Comparison of ENCODE assay signal across 8 cellular contexts in genomic region chr17:38579934-38580333, GRCh38. TPM values are rescaled to one million over a fixed set of nuclear protein-coding genes. Genes with fewer than 3 reads are reported as not detected.
DNase-seq lines count a peak whose midpoint lies in the region; ATAC-seq and TF ChIP-seq lines count a peak whose summit lies in the region.

No MANE protein-coding gene starts in this region.

- H3K4me1 Mint-ChIP-seq in H9: peaks cover 29 to 52% of the 10 kb centered on the region in 2 experiments

- H3K56ac ChIP-seq in H9 (ENCODE audit: insufficient read length, low read depth, low read length): no peak overlapping the region

- no peaks in the 10 kb centered on the region for H3K9me3 Mint-ChIP-seq in H9

- no peak overlapping the region for H3K18ac ChIP-seq in H9 (ENCODE audit: insufficient read length, low read depth, low read length)

- H2BK5ac ChIP-seq in H9 (ENCODE audit: insufficient read length, low read length): no peak overlapping the region

- no peak overlapping the region for H3T11ph ChIP-seq in H9 (ENCODE audit: low read length)

- H3K9ac ChIP-seq in H9 (ENCODE audit: extremely low read depth, insufficient read length, low read length): no peak overlapping the region

- peaks cover 7% of the 10 kb centered on the region for H3K23me2 ChIP-seq in H9 (ENCODE audit: insufficient read length, low read depth, low read length, poor library complexity, severe bottlenecking)

- no peak overlapping the region for H2AK5ac ChIP-seq in H9 (ENCODE audit: insufficient read length, low read length)

- H3K23ac ChIP-seq in H9 (ENCODE audit: insufficient read length, low read depth, low read length): no peak overlapping the region

- DNase-seq in BE2C: peak; percentile 98
- peak; percentile 89 for DNase-seq in H9
- DNase-seq in NCI-H82 treated with DMSO at 0.1 percent for 48 hours (lab: John Stamatoyannopoulos, UW; ENCODE audit: unreplicated experiment): peak; percentile 73
- peak; percentile 62 to 79 (median 74) for DNase-seq in dorsolateral prefrontal cortex
- peak; percentile 61 for DNase-seq in renal cortical epithelial cell (ENCODE audit: low read depth)
- no peak for DNase-seq in GM10248 (ENCODE audit: extremely low spot score)
- DNase-seq in DMS114 treated with DMSO at 0.1 percent for 48 hours (lab: John Stamatoyannopoulos, UW; ENCODE audit: unreplicated experiment): no peak

- no peak overlapping the region for H2AFZ ChIP-seq in H9 (ENCODE audit: low read length)

- H4K8ac ChIP-seq in H9 (replicated peaks; ENCODE audit: insufficient read length, low read depth, low read length): no peak overlapping the region

- no peak overlapping the region for H3K4me3 ChIP-seq in BE2C (ENCODE audit: low read depth, low read length)
- H3K4me3 ChIP-seq in dorsolateral prefrontal cortex: no peak overlapping the region

- H2BK120ac ChIP-seq in H9 (ENCODE audit: low read depth, low read length, poor library complexity, severe bottlenecking): no peak overlapping the region

- peak; percentile 72 for TF ChIP-seq CTCF in BE2C (IDR thresholded peaks at IDR 0.05; ENCODE audit: low read depth, low read length)
- peak; percentile 60; the same call in 2 of the 3 replicates for TF ChIP-seq CTCF in H9 (conservative IDR thresholded peaks at IDR 0.05)
- TF ChIP-seq CTCF in dorsolateral prefrontal cortex (IDR thresholded peaks at IDR 0.05 in 54 of 56, conservative IDR thresholded peaks at IDR 0.05 in 2 of 56; ENCODE audit: low read depth in 1 of 56, partially characterized antibody in 56 of 56): peak in 52 of 56 donors; percentile 20 to 73 (median 53)
- TF ChIP-seq CTCF in GM10248 (IDR thresholded peaks at IDR 0.05; ENCODE audit: control extremely low read depth, extremely low read depth, low read depth, missing control alignments): no peak

- H2BK12ac ChIP-seq in H9 (ENCODE audit: insufficient read length, low read depth, low read length): no peak overlapping the region

- no peaks in the 10 kb centered on the region for H3K36me3 ChIP-seq in BE2C

- H3K4me1 ChIP-seq in BE2C (peaks cover 38% of the 10 kb centered on the region), H9 (ENCODE audit: insufficient read depth, low read length) (no peaks in the 10 kb centered on the region)

- ATAC-seq in HG03354 (IDR thresholded peaks at IDR 0.05; ENCODE audit: poor library complexity, severe bottlenecking, unreplicated experiment): no peak

- peak overlapping the region in 1 of 2 experiments; percentile 35; a peak in 1 of 5 replicates for H3K4me3 Mint-ChIP-seq in H9

- H3K27me3 ChIP-seq in BE2C (no peaks in the 10 kb centered on the region), H9 (ENCODE audit: insufficient read depth, low read length) (peaks cover 49% of the 10 kb centered on the region), dorsolateral prefrontal cortex (peaks cover 0 to 4% (median 0%) of the 10 kb centered on the region in 45 donors)

- no peak overlapping the region for H3K4ac ChIP-seq in H9 (ENCODE audit: low read depth, low read length)

- H2BK20ac ChIP-seq in H9 (ENCODE audit: low read depth, low read length, poor library complexity, severe bottlenecking): no peak overlapping the region

- intact Hi-C loops in dorsolateral prefrontal cortex (cut with DNase I): loop anchor here in 1 of 2 donors (10.0 kb wide), 1 partner anchor 85 kb away; no protein-coding TSS in a partner anchor

- no peaks in the 10 kb centered on the region for H3K79me2 ChIP-seq in H9 (ENCODE audit: insufficient read depth, low read length)

- H3K27me3 Mint-ChIP-seq in H9 (ENCODE audit: low read depth): peaks cover 89% of the 10 kb centered on the region

- no CpG with 5 or more reads among the region's 7 CpGs for WGBS in H9 (ENCODE audit: extremely low coverage, insufficient read length, low lambda C conversion rate)

- CTCF ChIA-PET in GM10248 (lab: Yijun Ruan, JAX): interaction anchor here (8.9 to 12.6 kb wide), 2 partner anchors 21 to 86 kb away, joined by 92 to 117 read pairs; no protein-coding TSS in a partner anchor

- H4K20me1 ChIP-seq in H9 (ENCODE audit: control insufficient read depth, insufficient read depth, insufficient read length): no peaks in the 10 kb centered on the region

- H2BK15ac ChIP-seq in H9 (ENCODE audit: low read depth, low read length): no peak overlapping the region

- H3K27ac Mint-ChIP-seq in H9: no peak overlapping the region

- H3K79me1 ChIP-seq in H9 (ENCODE audit: insufficient read depth, low read depth, low read length, poor library complexity, severe bottlenecking): no peaks in the 10 kb centered on the region

- H4K5ac ChIP-seq in H9 (ENCODE audit: insufficient read length, low read depth, low read length): no peak overlapping the region

- H3K14ac ChIP-seq in H9 (ENCODE audit: insufficient read depth, low read length): no peak overlapping the region

- H3K27ac ChIP-seq in H9 (ENCODE audit: insufficient read length, low read depth, low read length) (no peak overlapping the region), dorsolateral prefrontal cortex (peak overlapping the region in 55 of 59 donors; percentile 12 to 99 (median 80))

- POLR2A ChIA-PET in GM10248 (lab: Yijun Ruan, JAX): no interaction called here

- H4K91ac ChIP-seq in H9 (ENCODE audit: insufficient read length, low read depth, low read length): no peak overlapping the region

- no peak overlapping the region for H3K4me2 ChIP-seq in H9 (ENCODE audit: insufficient read depth, insufficient read length, low read length)

- no peaks in the 10 kb centered on the region for H3K9me3 ChIP-seq in BE2C
- no peaks in the 10 kb centered on the region for H3K9me3 ChIP-seq in H9 (ENCODE audit: control insufficient read depth, low read depth, low read length)

- no peaks in the 10 kb centered on the region for H3K36me3 Mint-ChIP-seq in H9 (ENCODE audit: insufficient read depth in 1 of 3, low read depth in 3 of 3)

RNA-seq across cellular contexts. Expression of gene SRCIN1, which starts 25.8 kb away (rescaled TPM):
- polyA plus RNA-seq in BE2C (2012; ENCODE audit: insufficient read depth, insufficient read length, low read depth): 58.7 TPM
- total RNA-seq in H9 (2021) (6.7 and 6.9 TPM in 2 replicates), dorsolateral prefrontal cortex (100 to 1,000 TPM in 111 of 120 experiments, 10 to 100 TPM in 9; 80.9 to 338 (median 151) TPM), renal cortical epithelial cell (0.17 and 0.25 TPM in 2 replicates)

Comparison
In these comparisons a context has a peak if more than half of its experiments do, and no peak if none do; other contexts are left out.
1. DNase-seq: peak in BE2C (single experiment), H9 (single experiment), NCI-H82 treated with DMSO at 0.1 percent for 48 hours (single experiment), dorsolateral prefrontal cortex (10 of 10) and renal cortical epithelial cell (single experiment); none in GM10248 (single experiment) and DMS114 treated with DMSO at 0.1 percent for 48 hours (single experiment).
2. RNA of gene SRCIN1, which starts 25.8 kb away (total RNA-seq): 80.9 to 338 TPM in dorsolateral prefrontal cortex; 6.7 to 6.9 TPM in H9 and 0.17 to 0.25 TPM in renal cortical epithelial cell; every median in the first group is over 10 times any median in the second.